In the genomic region with DNA sequence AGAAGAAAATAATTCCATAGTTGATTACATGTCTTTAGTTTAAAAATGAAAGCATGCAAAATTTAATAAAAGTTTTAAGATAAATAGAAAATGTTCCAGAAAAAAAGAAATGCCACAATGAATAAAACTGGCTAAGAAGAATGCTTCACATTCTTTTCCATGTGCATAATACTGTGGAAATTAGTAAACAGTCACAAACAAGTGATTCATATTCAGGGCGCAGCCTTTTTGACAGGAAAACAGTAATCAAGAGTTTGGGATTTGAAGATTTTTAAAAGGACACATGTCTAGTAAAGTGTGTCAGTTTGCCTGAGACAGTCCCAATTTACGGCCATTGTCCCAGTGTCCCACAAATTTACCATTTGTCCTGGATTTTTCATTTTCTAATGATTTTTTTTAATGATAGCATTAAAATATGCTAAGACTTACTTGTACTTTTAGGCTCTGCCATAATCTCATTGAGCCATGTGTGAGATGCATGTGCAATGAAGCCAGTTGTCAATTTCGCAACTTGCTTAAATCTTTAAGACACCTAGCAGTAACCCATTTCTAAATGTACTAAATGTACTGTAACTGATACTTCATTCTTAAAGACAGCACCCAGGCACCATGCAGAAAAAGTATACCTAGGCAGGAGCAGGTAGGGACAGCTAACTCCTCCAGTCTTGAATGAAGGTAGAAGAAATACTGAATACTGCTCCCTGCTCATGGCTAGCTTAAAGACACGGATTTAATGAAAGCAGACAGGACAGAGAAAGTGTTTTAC, we compare ENCODE assay signal across 14 cellular contexts. TPM values are rescaled to one million over a fixed set of nuclear protein-coding genes. Genes with fewer than 3 reads are reported as not detected.
DNase-seq lines count a peak whose midpoint lies in the region; ATAC-seq, FAIRE-seq and TF ChIP-seq lines count a peak whose summit lies in the region.
"Had no signal": no experiment of that assay in that cellular context is flagged by ENCODE, and none has a peak within 500 bp of the region (broad histone marks: within the 10 kb centered on the region; RNA-seq: fewer than 3 reads in every experiment).

No MANE protein-coding gene starts in this region.

- POLR2A ChIA-PET in HepG2 (lab: Yijun Ruan, JAX), result no interaction called here

- peaks cover 33% of the 10 kb centered on the region for H3K4me1 Mint-ChIP-seq in T-helper 2 cell treated with Interferon-gamma antibody and Interleukin-4, amounts not matched to agents 5 μg/mL and 100 μg/mL, for 36 hours (ENCODE audit: low read depth)

- H3K4me2 ChIP-seq in HepG2 (ENCODE audit: low read depth, low read length), result no peak overlapping the region
- H3K4me2 ChIP-seq: BLaER1 had no signal

- H3K4me3 ChIP-seq in HepG2 (replicated peaks in 1 of 3; ENCODE audit: insufficient read depth in 1 of 3, low read depth in 2 of 3, low read length in 3 of 3), result no peak overlapping the region
- H3K4me3 ChIP-seq in right lobe of liver, result no peak overlapping the region
- no peak overlapping the region for H3K4me3 ChIP-seq in upper lobe of left lung
- H3K4me3 ChIP-seq: BLaER1, cardiac muscle cell had no signal

- no peak for TF ChIP-seq EP300 in HepG2 (IDR thresholded peaks at IDR 0.05; ENCODE audit: low read depth in 2 of 2, low read length in 2 of 2)
- no peak for TF ChIP-seq EP300 in HepG2 (CRISPR knock-in tag; IDR thresholded peaks at IDR 0.05; ENCODE audit: borderline replicate concordance)
- TF ChIP-seq EP300 in upper lobe of left lung (IDR thresholded peaks at IDR 0.05), result no peak

- intact Hi-C loops in HepG2 (cut with micrococcal nuclease; ENCODE audit: unreplicated experiment) (no loop called here), right lobe of liver (cut with DNase I) (no loop called here)

- no peak overlapping the region for H3K27ac ChIP-seq in HepG2 (ENCODE audit: extremely low read length, insufficient read depth, low read length)
- no peak overlapping the region for H3K27ac ChIP-seq in right lobe of liver
- H3K27ac ChIP-seq in upper lobe of left lung, result peak overlapping the region in 3 of 4 donors; percentile 0 to 55 (median 26)
- H3K27ac ChIP-seq: BLaER1, cardiac muscle cell had no signal

- no peaks in the 10 kb centered on the region for H3K36me3 ChIP-seq in HepG2 (replicated peaks in 1 of 2; ENCODE audit: control insufficient read depth in 1 of 2, insufficient read depth in 2 of 2, low read length in 2 of 2)
- no peaks in the 10 kb centered on the region for H3K36me3 ChIP-seq in right lobe of liver
- no peaks in the 10 kb centered on the region for H3K36me3 ChIP-seq in upper lobe of left lung
- H3K36me3 ChIP-seq: BLaER1, cardiac muscle cell had no signal

- no peaks in the 10 kb centered on the region for H3K4me1 ChIP-seq in HepG2 (ENCODE audit: insufficient read depth, low read length)
- peaks cover 0 to 9% (median 0%) of the 10 kb centered on the region in 4 donors for H3K4me1 ChIP-seq in right lobe of liver
- peaks cover 19 to 54% (median 35%) of the 10 kb centered on the region in 4 donors for H3K4me1 ChIP-seq in upper lobe of left lung

- no peak for TF ChIP-seq RAD21 in HepG2 (CRISPR knock-in tag; IDR thresholded peaks at IDR 0.05)

- no peaks in the 10 kb centered on the region for H3K27me3 ChIP-seq in HepG2 (ENCODE audit: control insufficient read depth in 1 of 2, insufficient read depth in 2 of 2, low read length in 2 of 2)
- H3K27me3 ChIP-seq in right lobe of liver, result no peaks in the 10 kb centered on the region
- H3K27me3 ChIP-seq in upper lobe of left lung, result no peaks in the 10 kb centered on the region
- H3K27me3 ChIP-seq: BLaER1, cardiac muscle cell had no signal

- no TSS peak for BruUV-seq in HepG2 (replicated peaks; lab: Mats Ljungman, UMichigan)

- in situ Hi-C loops in HepG2 (cut with HindIII; ENCODE audit: extremely low pct_ligation_motif_present, low pct_unique_long_range_greater_than_20kb), result no loop called here

- DNase-seq in HepG2 (ENCODE audit: low spot score) (no peak), right lobe of liver (no peak), fibroblast of peridontal ligament (ENCODE audit: extremely low read depth) (peak; percentile 56), upper lobe of left lung (no peak), NCI-H526 treated with DMSO at 0.1 percent for 48 hours (lab: John Stamatoyannopoulos, UW) (no peak)
- no peak for DNase-seq in T-helper 2 cell treated with Interferon-gamma antibody and Interleukin-4, amounts not matched to agents 5 μg/mL and 100 μg/mL, for 36 hours (ENCODE audit: low spot score)
- no peak for DNase-seq in stimulated activated naive CD4-positive, alpha-beta T cell (lab: John Stamatoyannopoulos, UW)
- DNase-seq: NCI-H1436, T1000 had no signal

- ATAC-seq in HepG2 (no peak), right lobe of liver (no peak), upper lobe of left lung (ENCODE audit: low FRiP score in 2 of 2) (peak in 1 of 2 donors; percentile 74), HG02610 (IDR thresholded peaks at IDR 0.05; ENCODE audit: unreplicated experiment) (no peak)

- H3K27ac Mint-ChIP-seq in T-helper 2 cell treated with Interferon-gamma antibody and Interleukin-4, amounts not matched to agents 5 μg/mL and 100 μg/mL, for 36 hours, result peak overlapping the region; percentile 94
- H3K27ac Mint-ChIP-seq: memory B cell, type B pancreatic cell had no signal

- peaks cover 26% of the 10 kb centered on the region for H3K36me3 Mint-ChIP-seq in T-helper 2 cell treated with Interferon-gamma antibody and Interleukin-4, amounts not matched to agents 5 μg/mL and 100 μg/mL, for 36 hours (ENCODE audit: low read depth)
- H3K36me3 Mint-ChIP-seq: type B pancreatic cell had no signal

- TF ChIP-seq POLR2A in HepG2 (IDR thresholded peaks at IDR 0.05; ENCODE audit: insufficient read depth in 1 of 2, low read depth in 2 of 2, low read length in 2 of 2), result no peak
- no peak for TF ChIP-seq POLR2A in right lobe of liver (IDR thresholded peaks at IDR 0.05)
- no peak for TF ChIP-seq POLR2A in upper lobe of left lung (IDR thresholded peaks at IDR 0.05)

- CTCF ChIA-PET in HepG2 (lab: Yijun Ruan, JAX; ENCODE audit: low intra/inter-chr PET ratio, low total read pairs), result no interaction called here

- H3K9me3 Mint-ChIP-seq in T-helper 2 cell treated with Interferon-gamma antibody and Interleukin-4, amounts not matched to agents 5 μg/mL and 100 μg/mL, for 36 hours, result peaks cover 24% of the 10 kb centered on the region
- H3K9me3 Mint-ChIP-seq: type B pancreatic cell had no signal

- no peaks in the 10 kb centered on the region for H3K9me3 ChIP-seq in HepG2 (ENCODE audit: low read length)
- H3K9me3 ChIP-seq in right lobe of liver, result no peaks in the 10 kb centered on the region
- H3K9me3 ChIP-seq in upper lobe of left lung, result no peaks in the 10 kb centered on the region

- H4K20me1 ChIP-seq in HepG2 (ENCODE audit: insufficient read depth, low read length), result no peaks in the 10 kb centered on the region
- H4K20me1 ChIP-seq: BLaER1 had no signal

- no peak overlapping the region for H3K9ac ChIP-seq in HepG2 (ENCODE audit: insufficient read depth, low read depth, low read length)
- H3K9ac ChIP-seq: BLaER1 had no signal

- no peaks in the 10 kb centered on the region for H3K27me3 Mint-ChIP-seq in T-helper 2 cell treated with Interferon-gamma antibody and Interleukin-4, amounts not matched to agents 5 μg/mL and 100 μg/mL, for 36 hours (ENCODE audit: low read depth)
- H3K27me3 Mint-ChIP-seq: memory B cell, type B pancreatic cell had no signal

- FAIRE-seq in HepG2 (lab: Jason Lieb, UNC), result no peak

- H2AFZ ChIP-seq in HepG2 (ENCODE audit: low read length), result no peak overlapping the region

- no peaks in the 10 kb centered on the region for H3K79me2 ChIP-seq in HepG2 (ENCODE audit: insufficient read depth, low read length)

- no peak for TF ChIP-seq CTCF in HepG2 (CRISPR knock-in tag; IDR thresholded peaks at IDR 0.05)
- TF ChIP-seq CTCF in right lobe of liver (IDR thresholded peaks at IDR 0.05), result no peak
- no peak for TF ChIP-seq CTCF in upper lobe of left lung (IDR thresholded peaks at IDR 0.05)

- H3K4me3 Mint-ChIP-seq in T-helper 2 cell treated with Interferon-gamma antibody and Interleukin-4, amounts not matched to agents 5 μg/mL and 100 μg/mL, for 36 hours, result peak overlapping the region; percentile 51
- H3K4me3 Mint-ChIP-seq: memory B cell, type B pancreatic cell had no signal

- WGBS in HepG2 (ENCODE audit: low lambda C conversion rate), result 43% methylated on average over 4 of the region's 4 CpGs
- 77% methylated on average over 4 of the region's 4 CpGs for whole genome bisulfite sequencing in right lobe of liver (ENCODE audit: insufficient coverage, low coverage, low lambda C conversion rate, missing lambda C conversion rate)
- WGBS in upper lobe of left lung, 2 donors, result 79 to 93% methylated on average over 4 of the region's 4 CpGs

TF ChIP-seq in HepG2, 621 proteins besides CTCF, POLR2A, EP300 and RAD21 (continues in another document):
- TF ChIP-seq ATF1 (CRISPR knock-in tag; IDR thresholded peaks at IDR 0.05), result no peak
- no peak for TF ChIP-seq HNRNPLL (IDR thresholded peaks at IDR 0.05; ENCODE audit: low read depth, low read length, poor library complexity, severe bottlenecking)
- no peak for TF ChIP-seq TP53 (CRISPR knock-in tag; conservative IDR thresholded peaks at IDR 0.05)
- no peak for TF ChIP-seq NCOA2 (CRISPR knock-in tag; IDR thresholded peaks at IDR 0.05)

RNA-seq across cellular contexts. Expression of a gene that starts 46.9 kb away (rescaled TPM):
- total RNA-seq in HepG2 (2016; rRNA removed; fragmentation: Illumina TruSeq; extraction: Trizol), result 0.75 and 1.2 TPM in 2 replicates
- 0.18 and 0.81 TPM in 2 replicates for total RNA-seq in HepG2 (2016; cell fraction: cytosol; rRNA removed; fragmentation: Illumina TruSeq; extraction: Trizol; ENCODE audit: low read depth)
- total RNA-seq in HepG2 (2016; cell fraction: insoluble cytoplasmic fraction; rRNA removed; fragmentation: Illumina TruSeq; extraction: Trizol), result 0.89 and 1.5 TPM in 2 replicates
- total RNA-seq in HepG2 (2016; cell fraction: membrane; rRNA removed; fragmentation: Illumina TruSeq; extraction: Trizol), result 1.0 and 1.1 TPM in 2 replicates
- 0.90 and 0.97 TPM in 2 replicates for total RNA-seq in HepG2 (2016; cell fraction: nucleus; rRNA removed; fragmentation: Illumina TruSeq; extraction: Trizol)
- polyA plus RNA-seq in HepG2 (2011; rRNA removed), result 0.83 and 0.98 TPM in 2 replicates
- 0.43 and 0.69 TPM in 2 replicates for polyA plus RNA-seq in HepG2 (2011; cell fraction: cytosol; rRNA removed)
- 0.74 and 0.93 TPM in 2 replicates for polyA plus RNA-seq in HepG2 (2011; cell fraction: nucleus; rRNA removed)
- polyA plus RNA-seq in HepG2 (2012), result 0.62 and 0.69 TPM in 2 replicates
- polyA plus RNA-seq in HepG2 (2016; cell fraction: cytosol; fragmentation: Illumina TruSeq; extraction: Trizol; ENCODE audit: low read depth), result 0.23 and 0.25 TPM in 2 replicates
- polyA plus RNA-seq in HepG2 (2016; cell fraction: insoluble cytoplasmic fraction; fragmentation: Illumina TruSeq; extraction: Trizol; ENCODE audit: low read depth), result 1.4 and 1.7 TPM in 2 replicates
- 0.62 and 0.98 TPM in 2 replicates for polyA plus RNA-seq in HepG2 (2016; cell fraction: membrane; fragmentation: Illumina TruSeq; extraction: Trizol; ENCODE audit: low read depth)
- 0.78 and 1.5 TPM in 2 replicates for polyA plus RNA-seq in HepG2 (2016; cell fraction: nucleus; fragmentation: Illumina TruSeq; extraction: Trizol; ENCODE audit: insufficient read depth, low read depth)
- polyA minus RNA-seq in HepG2 (2011; rRNA and poly(A)+ RNA removed; ENCODE audit: low replicate concordance), result 1.1 and 3.3 TPM in 2 replicates
- 0.40 and 0.53 TPM in 2 replicates for polyA minus RNA-seq in HepG2 (2011; cell fraction: cytosol; rRNA and poly(A)+ RNA removed)
- polyA minus RNA-seq in HepG2 (2011; cell fraction: nucleus; rRNA and poly(A)+ RNA removed), result 1.7 TPM in 2 replicates
- total RNA-seq in right lobe of liver, result 1 to 10 TPM; 2.5 to 5.2 (median 3.3) TPM
- total RNA-seq in upper lobe of left lung, result 10 to 100 TPM; 10.5 to 25.1 (median 13.7) TPM

Comparison
In these comparisons a context has a peak if more than half of its experiments do, and no peak if none do; other contexts are left out.
1. H3K27ac ChIP-seq: peak in upper lobe of left lung (3 of 4); none in HepG2 (single experiment) and right lobe of liver (0 of 3).